ENCODE assay signal across 21 cellular contexts in genomic region chr7:19670806-19671205, GRCh38.
"Had no signal": no experiment of that assay in that cellular context is flagged by ENCODE, and none has a peak within 500 bp of the region (broad histone marks: within the 10 kb centered on the region; RNA-seq: fewer than 3 reads in every experiment).

No MANE protein-coding gene starts in this region.

- H3K4me3 Mint-ChIP-seq: effector memory CD8-positive, alpha-beta T cell; naive B cell; nephron; type B pancreatic cell had no signal

- FAIRE-seq: pancreas, urothelium cell line had no signal

- H3K36me3 Mint-ChIP-seq: naive B cell, type B pancreatic cell had no signal

- DNase-seq: effector memory CD8-positive, alpha-beta T cell; foreskin keratinocyte; left colon; left ventricle myocardium superior; mesendoderm; naive B cell; occipital lobe; pancreas; right cardiac atrium; stimulated activated CD4-positive, alpha-beta T cell treated with anti-CD3 and anti-CD28 coated beads, Interleukin-2, amount 100 ng/mL, for 48 hours; stimulated activated naive CD8-positive, alpha-beta T cell treated with anti-CD3 and anti-CD28 coated beads, Interleukin-15, Interleukin-2, amounts not matched to agents 100 U/mL and 50 U/mL, for 24 hours; thyroid gland had no signal

- H3K4me3 ChIP-seq: esophagus muscularis mucosa, lung, pancreas, smooth muscle cell, suprapubic skin, thyroid gland had no signal

- H3K36me3 ChIP-seq: esophagus muscularis mucosa, pancreas, suprapubic skin, thyroid gland had no signal

- H3K27me3 ChIP-seq: esophagus muscularis mucosa, suprapubic skin, thyroid gland had no signal

- H3K9me3 ChIP-seq: esophagus muscularis mucosa, pancreas, suprapubic skin, thyroid gland had no signal

- H3K27ac Mint-ChIP-seq: effector memory CD8-positive, alpha-beta T cell; naive B cell; nephron; progenitor cell of endocrine pancreas; type B pancreatic cell had no signal

- ATAC-seq: effector memory CD8-positive, alpha-beta T cell; foreskin keratinocyte; left colon; left ventricle myocardium superior; pancreas; right cardiac atrium; stimulated activated naive CD8-positive, alpha-beta T cell treated with anti-CD3 and anti-CD28 coated beads, Interleukin-15, Interleukin-2, amounts not matched to agents 100 U/mL and 50 U/mL, for 24 hours had no signal

- H3K27me3 Mint-ChIP-seq: naive B cell, progenitor cell of endocrine pancreas had no signal

- H3K4me1 ChIP-seq: esophagus muscularis mucosa, pancreas, thyroid gland had no signal

- H3K4me2 ChIP-seq: smooth muscle cell had no signal

- H3K4me1 Mint-ChIP-seq: nephron had no signal

- H3K27ac ChIP-seq: epithelial cell of prostate, esophagus muscularis mucosa, foreskin keratinocyte, pancreas, suprapubic skin, thyroid gland had no signal

- H3K9me3 Mint-ChIP-seq: effector memory CD8-positive, alpha-beta T cell; nephron; type B pancreatic cell had no signal
